ENCODE assay signal across 8 cellular contexts in genomic region chr12:55743131-55743921, GRCh38. TPM values are rescaled to one million over a fixed set of nuclear protein-coding genes. Genes with fewer than 3 reads are reported as not detected.
DNase-seq lines count a peak whose midpoint lies in the region; TF ChIP-seq lines count a peak whose summit lies in the region.

No MANE protein-coding gene starts in this region.

- peak; percentile 81 for DNase-seq in DMS53 (lab: John Stamatoyannopoulos, UW)
- peak; percentile 87 for DNase-seq in GM20000 (ENCODE audit: low spot score)
- DNase-seq in HuH-7.5 (ENCODE audit: low spot score) = peak; percentile 74
- peak; percentile 44 for DNase-seq in brain microvascular endothelial cell
- DNase-seq in immature natural killer cell = peak; percentile 57 to 68 (median 64)
- peak in 2 of 3 donors; percentile 37 to 57 for DNase-seq in stimulated activated CD4-positive, alpha-beta T cell treated with anti-CD3 and anti-CD28 coated beads, Interleukin-12 subunit alpha, Interleukin-12 subunit beta, amount 100 ng/mL, for 48 hours (ENCODE audit: low read depth in 2 of 3, low spot score in 1 of 3)
- DNase-seq in middle frontal gyrus (ENCODE audit: extremely low spot score, low spot score) = no peak

- peaks cover 6% of the 10 kb centered on the region for H3K36me3 Mint-ChIP-seq in T-helper 1 cell treated with Interleukin-12 subunit alpha and Interleukin-12 subunit beta and Interleukin-4 antibody, amounts not matched to agents 30 μg/mL and 1 μg/mL, for 36 hours (ENCODE audit: low read depth)
- no peaks in the 10 kb centered on the region for H3K36me3 Mint-ChIP-seq in immature natural killer cell

- H3K27ac ChIP-seq in brain microvascular endothelial cell = no peak overlapping the region

- peaks cover 29% of the 10 kb centered on the region for H3K4me1 Mint-ChIP-seq in T-helper 1 cell treated with Interleukin-12 subunit alpha and Interleukin-12 subunit beta and Interleukin-4 antibody, amounts not matched to agents 30 μg/mL and 1 μg/mL, for 36 hours (ENCODE audit: low read depth)
- H3K4me1 Mint-ChIP-seq in immature natural killer cell = peaks cover 36 to 48% of the 10 kb centered on the region in 2 donors

- H3K27me3 Mint-ChIP-seq in T-helper 1 cell treated with Interleukin-12 subunit alpha and Interleukin-12 subunit beta and Interleukin-4 antibody, amounts not matched to agents 30 μg/mL and 1 μg/mL, for 36 hours (ENCODE audit: low read depth) = no peaks in the 10 kb centered on the region
- H3K27me3 Mint-ChIP-seq in immature natural killer cell (ENCODE audit: low read depth in 3 of 3) = no peaks in the 10 kb centered on the region

- in situ Hi-C loops in brain microvascular endothelial cell (cut with HindIII; ENCODE audit: low pct_ligation_motif_present, low sequenced_read_pairs) = no loop called here

- peak overlapping the region; percentile 46 for H3K27ac Mint-ChIP-seq in T-helper 1 cell treated with Interleukin-12 subunit alpha and Interleukin-12 subunit beta and Interleukin-4 antibody, amounts not matched to agents 30 μg/mL and 1 μg/mL, for 36 hours
- peak overlapping the region; percentile 55 to 80 (median 68) for H3K27ac Mint-ChIP-seq in immature natural killer cell

- H3K36me3 ChIP-seq in brain microvascular endothelial cell (replicated peaks) = no peaks in the 10 kb centered on the region

- H3K4me3 Mint-ChIP-seq in T-helper 1 cell treated with Interleukin-12 subunit alpha and Interleukin-12 subunit beta and Interleukin-4 antibody, amounts not matched to agents 30 μg/mL and 1 μg/mL, for 36 hours = peak overlapping the region; percentile 91
- H3K4me3 Mint-ChIP-seq in immature natural killer cell = peak overlapping the region; percentile 87 to 94 (median 90)

- H3K4me3 ChIP-seq in brain microvascular endothelial cell (ENCODE audit: low read depth, low read length) = peak overlapping the region; percentile 72

- no peaks in the 10 kb centered on the region for H3K27me3 ChIP-seq in brain microvascular endothelial cell (replicated peaks)

- TF ChIP-seq CTCF in GM20000 (IDR thresholded peaks at IDR 0.05; ENCODE audit: extremely low read depth, missing control alignments) (no peak), brain microvascular endothelial cell (IDR thresholded peaks at IDR 0.05; ENCODE audit: low read depth, low read length, missing control alignments) (peak; percentile 36)

- no peaks in the 10 kb centered on the region for H3K9me3 Mint-ChIP-seq in T-helper 1 cell treated with Interleukin-12 subunit alpha and Interleukin-12 subunit beta and Interleukin-4 antibody, amounts not matched to agents 30 μg/mL and 1 μg/mL, for 36 hours
- H3K9me3 Mint-ChIP-seq in immature natural killer cell = no peaks in the 10 kb centered on the region

RNA-seq across cellular contexts. Expression of gene GDF11, which starts 0.4 kb away (rescaled TPM):
- 1 to 10 TPM in 1 of 3 donors, under 1 TPM in 2; 0.16 to 1.7 (median 0.64) TPM for polyA plus RNA-seq in immature natural killer cell

RNA-seq across cellular contexts. Expression of gene CD63, which starts 14.5 kb away (rescaled TPM):
- 1,000 to 10,000 TPM; 1,258 to 1,754 (median 1,754) TPM for polyA plus RNA-seq in immature natural killer cell

RNA-seq across cellular contexts. Expression of gene RDH5, which starts 23.1 kb away (rescaled TPM):
- 1 to 10 TPM in 1 of 3 donors, not detected in 2; 2.8 TPM for polyA plus RNA-seq in immature natural killer cell

RNA-seq across cellular contexts. Expression of gene BLOC1S1, which starts 27.5 kb away (rescaled TPM):
- polyA plus RNA-seq in immature natural killer cell = 100 to 1,000 TPM; 108 to 198 (median 127) TPM

RNA-seq across cellular contexts. Expression of gene ITGA7, which starts 35.6 kb away (rescaled TPM):
- polyA plus RNA-seq in immature natural killer cell = under 1 TPM in 1 of 3 donors, not detected in 2; 0.31 TPM
